In the genomic region with DNA sequence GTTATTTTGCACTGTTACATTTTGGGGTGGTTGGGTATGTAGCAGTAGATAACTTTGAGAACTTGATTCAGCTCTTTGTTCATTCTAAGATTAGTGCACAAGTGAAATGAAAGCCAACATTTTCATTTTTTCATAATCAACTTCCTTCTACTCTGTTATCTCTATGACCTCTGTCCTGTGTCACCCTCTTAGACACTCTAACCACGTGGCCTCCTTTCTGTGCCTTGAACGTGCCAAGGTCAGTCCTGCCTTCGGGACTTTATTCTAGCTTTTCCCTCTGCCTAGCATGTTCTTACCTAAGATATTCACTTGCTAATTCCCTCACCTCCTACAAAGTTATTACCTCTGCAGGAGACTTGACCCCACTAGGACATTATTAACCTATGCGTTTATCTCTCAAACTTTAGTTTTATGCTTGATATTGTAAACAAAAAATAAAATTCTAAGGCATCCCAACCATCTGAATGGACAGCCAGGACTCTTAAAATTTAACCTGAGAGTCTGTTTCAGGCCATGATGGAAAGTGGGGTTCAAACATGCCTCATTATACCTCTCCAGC, we compare ENCODE assay signal across 20 cellular contexts.
"Had no signal": no experiment of that assay in that cellular context is flagged by ENCODE, and none has a peak within 500 bp of the region (broad histone marks: within the 10 kb centered on the region; RNA-seq: fewer than 3 reads in every experiment).

No MANE protein-coding gene starts in this region.

- FAIRE-seq: endometrium had no signal

- H3K27ac ChIP-seq: cardiac muscle cell, parathyroid adenoma, suprapubic skin, upper lobe of left lung, WERI-Rb-1 had no signal

- H3K4me1 ChIP-seq: parathyroid adenoma, upper lobe of left lung had no signal

- H3K27me3 ChIP-seq: cardiac muscle cell, suprapubic skin, upper lobe of left lung had no signal

- DNase-seq: activated CD4-positive, alpha-beta T cell treated with anti-CD3 and anti-CD28 coated beads, Interleukin-2, amount 10 ng/mL, durations not matched to agents 7 days and 5 days; activated CD4-positive, CD25-positive, alpha-beta regulatory T cell treated with anti-CD3 and anti-CD28 coated beads, Interleukin-2, amount 50 U/mL, for 72 hours; activated CD8-positive, alpha-beta memory T cell treated with anti-CD3 and anti-CD28 coated beads, Interleukin-2, amount 10 ng/mL, durations not matched to agents 7 days and 5 days; activated CD8-positive, alpha-beta T cell treated with anti-CD3 and anti-CD28 coated beads for 36 hours; activated effector memory CD4-positive, alpha-beta T cell treated with anti-CD3 and anti-CD28 coated beads, Interleukin-2, amount 50 U/mL, for 16 hours; activated naive CD4-positive, alpha-beta T cell treated with anti-CD3 and anti-CD28 coated beads, Interleukin-2, amount 10 ng/mL, durations not matched to agents 7 days and 5 days; activated T-cell treated with anti-CD3 and anti-CD28 coated beads for 4 hours; foreskin fibroblast; hippocampal formation; midbrain; nephron progenitor cell; right cardiac atrium; stimulated activated CD4-positive, alpha-beta T cell treated with anti-CD3 and anti-CD28 coated beads, Interleukin-1b, Interleukin-23, amount 100 ng/mL, for 48 hours; stimulated activated naive CD8-positive, alpha-beta T cell treated with anti-CD3 and anti-CD28 coated beads, Interleukin-15, amount 100 ng/mL, for 72 hours; upper lobe of left lung; WERI-Rb-1 had no signal

- H3K36me3 ChIP-seq: cardiac muscle cell, suprapubic skin, upper lobe of left lung, WERI-Rb-1 had no signal

- H3K4me3 ChIP-seq: cardiac muscle cell, suprapubic skin, upper lobe of left lung had no signal

- ATAC-seq: activated CD8-positive, alpha-beta memory T cell treated with anti-CD3 and anti-CD28 coated beads, Interleukin-2, amount 10 ng/mL, durations not matched to agents 7 days and 5 days; activated CD8-positive, alpha-beta T cell treated with anti-CD3 and anti-CD28 coated beads for 36 hours; right cardiac atrium; stimulated activated naive CD8-positive, alpha-beta T cell treated with anti-CD3 and anti-CD28 coated beads, Interleukin-15, amount 100 ng/mL, for 72 hours had no signal

- H3K9me3 ChIP-seq: suprapubic skin, upper lobe of left lung had no signal
